In the genomic region with DNA sequence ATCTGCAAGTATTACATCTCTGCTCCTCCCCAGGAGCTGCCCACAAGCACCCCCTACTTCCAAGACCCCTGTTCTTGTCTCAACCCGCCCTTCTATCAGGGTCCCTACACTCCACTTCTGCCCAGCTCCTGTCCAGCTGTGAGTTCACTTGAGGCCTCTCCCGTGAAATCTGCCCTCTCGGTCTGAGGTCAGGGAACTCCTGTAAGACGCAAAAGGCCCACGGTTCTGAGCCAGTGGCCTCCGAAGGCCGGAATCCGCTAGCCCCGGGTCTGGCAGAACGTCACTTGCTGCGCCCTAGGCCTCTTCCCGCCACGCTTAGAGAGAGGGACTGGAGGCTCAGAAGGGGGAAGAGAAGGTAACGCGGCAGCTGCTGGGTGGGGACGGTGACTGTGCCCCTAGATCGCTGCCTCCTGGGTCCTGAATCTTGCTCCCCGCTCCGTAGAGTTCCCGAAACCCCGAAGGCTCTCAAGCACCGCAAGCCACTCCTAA, we compare ENCODE assay signal across 8 cellular contexts. TPM values are rescaled to one million over a fixed set of nuclear protein-coding genes. Genes with fewer than 3 reads are reported as not detected.
DNase-seq lines count a peak whose midpoint lies in the region; ATAC-seq and TF ChIP-seq lines count a peak whose summit lies in the region.

No MANE protein-coding gene starts in this region.

- peak; percentile 6 for ATAC-seq in GM18868 (IDR thresholded peaks at IDR 0.05; ENCODE audit: unreplicated experiment)
- ATAC-seq in HG02970 (IDR thresholded peaks at IDR 0.05; ENCODE audit: low FRiP score, unreplicated experiment), result no peak
- ATAC-seq in HG03457 (IDR thresholded peaks at IDR 0.05; ENCODE audit: unreplicated experiment), result no peak
- ATAC-seq in GM18873 (IDR thresholded peaks at IDR 0.05; ENCODE audit: low FRiP score, unreplicated experiment), result no peak
- no peak for ATAC-seq in HG02840 (IDR thresholded peaks at IDR 0.05; ENCODE audit: low FRiP score, unreplicated experiment)

- no peaks in the 10 kb centered on the region for H3K9me3 ChIP-seq in HUES6 (ENCODE audit: control insufficient read depth, insufficient read depth, low read depth, low read length)
- H3K9me3 ChIP-seq in mesodermal cell (ENCODE audit: control insufficient read depth, low read length), result no peaks in the 10 kb centered on the region

- H3K27me3 ChIP-seq in HUES6 (ENCODE audit: control insufficient read depth, insufficient read depth, low read length), result peaks cover 20% of the 10 kb centered on the region
- H3K27me3 ChIP-seq in dorsolateral prefrontal cortex, result peaks cover 0 to 44% (median 0%) of the 10 kb centered on the region in 45 donors

- no peaks in the 10 kb centered on the region for H3K36me3 ChIP-seq in HUES6 (ENCODE audit: control insufficient read depth, insufficient read depth, low read length)
- no peaks in the 10 kb centered on the region for H3K36me3 ChIP-seq in mesodermal cell (ENCODE audit: control insufficient read depth, insufficient read depth, low read length)

- peaks cover 28% of the 10 kb centered on the region for H3K4me1 ChIP-seq in HUES6 (ENCODE audit: control insufficient read depth, insufficient read depth, low read length)
- peaks cover 23% of the 10 kb centered on the region for H3K4me1 ChIP-seq in mesodermal cell (ENCODE audit: control insufficient read depth, insufficient read depth, low read length, poor library complexity, severe bottlenecking)

- peak in 2 of 10 donors; percentile 43 for DNase-seq in dorsolateral prefrontal cortex

- intact Hi-C loops in dorsolateral prefrontal cortex (cut with DNase I), result loop anchor here in 1 of 2 donors (5.0 to 10.0 kb wide), 2 partner anchors 200 to 303 kb away; no protein-coding TSS in a partner anchor

- H3K4me3 ChIP-seq in HUES6 (ENCODE audit: low read depth, low read length) (peak overlapping the region; percentile 70), dorsolateral prefrontal cortex (peak overlapping the region; percentile 30 to 81 (median 66)), mesodermal cell (ENCODE audit: extremely low read depth, insufficient read depth, low read length, poor library complexity, severe bottlenecking) (peak overlapping the region; percentile 41)

- no peak for TF ChIP-seq CTCF in dorsolateral prefrontal cortex (IDR thresholded peaks at IDR 0.05 in 54 of 56, conservative IDR thresholded peaks at IDR 0.05 in 2 of 56; ENCODE audit: low read depth in 1 of 56, partially characterized antibody in 56 of 56)

- WGBS in mesodermal cell (ENCODE audit: insufficient coverage in 2 of 2), 2 experiments, result 14 to 16% methylated on average over 13 to 21 of the region's 22 CpGs

- H3K27ac ChIP-seq in HUES6 (ENCODE audit: low read depth, low read length) (no peak overlapping the region), dorsolateral prefrontal cortex (peak overlapping the region in 53 of 59 donors; percentile 3 to 88 (median 76)), mesodermal cell (ENCODE audit: low read depth, low read length, severe bottlenecking) (no peak overlapping the region)

- H3K9ac ChIP-seq in HUES6 (ENCODE audit: low read length), result peak overlapping the region; percentile 80

RNA-seq across cellular contexts. Expression of gene FARP1, which starts 0.9 kb away (rescaled TPM):
- 100 to 1,000 TPM in 104 of 120 experiments, 10 to 100 TPM in 16; 68.6 to 202 (median 123) TPM for total RNA-seq in dorsolateral prefrontal cortex
- 113 TPM for polyA plus RNA-seq in mesodermal cell (2013, experiment 1 of 2)
- polyA plus RNA-seq in mesodermal cell (2013, experiment 2 of 2), result 136 TPM

RNA-seq across cellular contexts. Expression of gene RNF113B, which starts 35.1 kb away (rescaled TPM):
- total RNA-seq in dorsolateral prefrontal cortex, result not detected
- not detected for polyA plus RNA-seq in mesodermal cell (2013, experiment 1 of 2)
- not detected for polyA plus RNA-seq in mesodermal cell (2013, experiment 2 of 2)

Comparison
In these comparisons a context has a peak if more than half of its experiments do, and no peak if none do; other contexts are left out.
1. H3K27ac ChIP-seq: peak in dorsolateral prefrontal cortex (53 of 59); none in HUES6 (single experiment) and mesodermal cell (single experiment).
2. Peak in every context shown above with its lines, with median percentiles within 50 percentile points of each other: H3K4me3 ChIP-seq.